In the genomic region with DNA sequence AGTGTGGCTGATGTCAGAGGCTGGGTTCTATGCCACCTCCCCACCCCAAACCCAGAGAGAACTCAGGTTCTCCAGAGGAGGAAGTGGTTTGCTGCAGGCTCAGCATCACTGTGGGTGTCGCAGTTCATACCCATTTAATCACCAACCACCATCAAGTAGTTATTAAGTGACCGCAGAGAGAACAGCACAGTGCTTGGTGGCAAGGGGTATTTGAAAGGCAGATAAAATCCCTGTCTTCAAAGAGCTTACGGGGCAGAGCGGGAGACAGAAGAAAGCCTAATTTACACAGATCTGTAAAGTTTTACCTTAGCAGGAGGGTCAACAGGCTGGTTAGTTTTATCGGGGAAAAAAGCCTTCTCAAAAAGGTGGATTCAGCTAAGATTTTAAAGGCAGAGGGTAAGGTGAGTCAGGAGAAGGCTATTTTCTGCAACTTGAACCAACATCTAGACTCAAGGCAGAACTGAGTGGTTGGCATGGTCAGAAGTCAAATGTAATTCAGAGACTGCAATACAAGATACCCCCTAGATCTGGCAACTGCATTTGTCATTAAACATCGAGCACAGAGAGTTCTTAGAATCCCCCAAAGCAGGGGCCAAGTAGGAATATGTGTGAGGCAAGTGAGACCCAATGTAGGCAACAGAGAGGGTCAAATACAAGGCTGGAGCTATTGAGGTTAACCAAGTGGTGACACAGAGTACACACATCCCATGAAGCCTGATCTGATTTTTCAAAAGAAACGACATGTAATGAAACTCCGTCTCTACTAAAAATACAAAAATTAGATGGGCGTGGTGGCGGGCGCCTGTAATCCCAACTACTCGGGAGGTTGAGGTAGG, we compare ENCODE assay signal across 9 cellular contexts. TPM values are rescaled to one million over a fixed set of nuclear protein-coding genes. Genes with fewer than 3 reads are reported as not detected.
DNase-seq lines count a peak whose midpoint lies in the region; ATAC-seq, FAIRE-seq and TF ChIP-seq lines count a peak whose summit lies in the region.
"Had no signal": no experiment of that assay in that cellular context is flagged by ENCODE, and none has a peak within 500 bp of the region (broad histone marks: within the 10 kb centered on the region; RNA-seq: fewer than 3 reads in every experiment).

No MANE protein-coding gene starts in this region.

- intact Hi-C loops in gastrocnemius medialis (cut with DNase I; ENCODE audit: low total_unique reads), result no loop called here

- DNase-seq in RWPE1 (ENCODE audit: low spot score), result no peak
- DNase-seq in activated naive CD4-positive, alpha-beta T cell (lab: John Stamatoyannopoulos, UW), result peak in 3 of 4 experiments; percentile 17 to 55 (median 50)
- no peak for DNase-seq in gastrocnemius medialis
- DNase-seq in NCI-H2029 treated with DMSO at 0.1 percent for 48 hours (lab: John Stamatoyannopoulos, UW), result no peak
- no peak for DNase-seq in NCI-H2227 treated with DMSO at 0.1 percent for 48 hours (lab: John Stamatoyannopoulos, UW)
- DNase-seq in HTR-8/SVneo (ENCODE audit: insufficient read length, low spot score), result no peak
- DNase-seq in NCI-H82 (lab: John Stamatoyannopoulos, UW), result no peak

- H3K36me3 ChIP-seq in BLaER1 (no peaks in the 10 kb centered on the region), gastrocnemius medialis (no peaks in the 10 kb centered on the region)

- H3K27ac ChIP-seq in BLaER1 (no peak overlapping the region), RWPE1 (peak overlapping the region; percentile 74), gastrocnemius medialis (peak overlapping the region; percentile 77 to 99 (median 92))

- in situ Hi-C loops in gastrocnemius medialis (cut with MboI; ENCODE audit: low sequenced_read_pairs in 4 of 4), result no loop called here

- POLR2A ChIA-PET in RWPE1 (lab: Yijun Ruan, JAX; ENCODE audit: low non-redundant PET), result no interaction called here

- no peak for TF ChIP-seq POLR2A in gastrocnemius medialis (IDR thresholded peaks at IDR 0.05)

- H3K4me3 ChIP-seq in BLaER1 (no peak overlapping the region), gastrocnemius medialis (no peak overlapping the region)

- H4K20me1 ChIP-seq in BLaER1, result peaks cover 80% of the 10 kb centered on the region

- H3K4me2 ChIP-seq in BLaER1, result peak overlapping the region; percentile 74

- TF ChIP-seq CTCF in RWPE1 (conservative IDR thresholded peaks at IDR 0.05; ENCODE audit: low read depth) (no peak), gastrocnemius medialis (IDR thresholded peaks at IDR 0.05 in 4 of 5, conservative IDR thresholded peaks at IDR 0.05 in 1 of 5) (no peak)

- no peak for ATAC-seq in gastrocnemius medialis

- no peak for FAIRE-seq in HTR-8/SVneo (lab: Jason Lieb, UNC)

- CTCF ChIA-PET in RWPE1 (lab: Yijun Ruan, JAX), result no interaction called here

- H3K9me3 ChIP-seq in BLaER1 (no peaks in the 10 kb centered on the region), gastrocnemius medialis (no peaks in the 10 kb centered on the region)

- H3K27me3 ChIP-seq in BLaER1, result peaks cover 9% of the 10 kb centered on the region; the same call in 1 of the 2 replicates
- H3K27me3 ChIP-seq in gastrocnemius medialis, result no peaks in the 10 kb centered on the region

- H3K9ac ChIP-seq in BLaER1, result no peak overlapping the region

- H3K4me1 ChIP-seq in BLaER1 (peaks cover 49% of the 10 kb centered on the region), gastrocnemius medialis (peaks cover 86 to 88% of the 10 kb centered on the region in 2 donors)

RNA-seq across cellular contexts. Expression of a gene that starts 13.2 kb away (rescaled TPM):
- 100 to 1,000 TPM in 1 of 4 donors, 10 to 100 TPM in 3; 48.8 to 102 (median 77.9) TPM for total RNA-seq in gastrocnemius medialis

RNA-seq across cellular contexts. Expression of a gene that starts 39.4 kb away (rescaled TPM):
- total RNA-seq in gastrocnemius medialis, result under 1 TPM in 2 of 4 donors, not detected in 2; under 0.01 TPM

RNA-seq across cellular contexts. Expression of a gene that starts 40.7 kb away (rescaled TPM):
- under 1 TPM in 1 of 4 donors, not detected in 3; under 0.01 TPM for total RNA-seq in gastrocnemius medialis
- total RNA-seq: M059J had no signal

RNA-seq across cellular contexts. Expression of a gene that starts 49.8 kb away (rescaled TPM):
- 10 to 100 TPM in 1 of 4 donors, 1 to 10 TPM in 3; 2.5 to 13.2 (median 6.7) TPM for total RNA-seq in gastrocnemius medialis

RNA-seq across cellular contexts. Expression of a gene that starts 51.4 kb away (rescaled TPM):
- total RNA-seq in gastrocnemius medialis, result 1,000 to 10,000 TPM; 2,008 to 3,982 (median 3,189) TPM

Comparison
In these comparisons a context has a peak if more than half of its experiments do, and no peak if none do; other contexts are left out.
1. DNase-seq: peak in activated naive CD4-positive, alpha-beta T cell (3 of 4); none in RWPE1 (single experiment), gastrocnemius medialis (0 of 2), NCI-H2029 treated with DMSO at 0.1 percent for 48 hours (single experiment), NCI-H2227 treated with DMSO at 0.1 percent for 48 hours (single experiment), HTR-8/SVneo (single experiment) and NCI-H82 (single experiment).